ENCODE assay signal across 37 cellular contexts in the genomic region with DNA sequence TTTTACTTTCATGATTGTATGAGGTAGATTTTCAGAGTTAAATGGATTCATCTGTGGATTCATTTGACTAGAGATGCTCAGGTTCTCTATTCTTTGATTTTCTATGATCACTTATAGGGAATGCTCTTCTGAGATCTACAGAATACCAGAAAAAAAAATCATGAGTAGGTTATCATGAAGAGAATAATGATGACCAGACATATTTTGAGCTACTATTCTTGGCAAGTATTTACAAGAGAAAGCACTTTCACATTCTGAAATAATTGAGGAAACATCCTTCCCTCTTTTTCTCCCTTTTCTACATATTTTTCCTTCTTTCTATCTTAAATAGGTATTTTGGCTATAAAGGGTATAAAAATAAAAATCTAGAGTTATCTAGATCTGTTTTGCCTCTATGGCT.
"Had no signal": no experiment of that assay in that cellular context is flagged by ENCODE, and none has a peak within 500 bp of the region (broad histone marks: within the 10 kb centered on the region; RNA-seq: fewer than 3 reads in every experiment).

No MANE protein-coding gene starts in this region.

- H3K4me1 ChIP-seq: adrenal gland, body of pancreas, breast epithelium had no signal

- H3K36me3 ChIP-seq: adrenal gland, brain microvascular endothelial cell, breast epithelium had no signal

- ATAC-seq: activated CD8-positive, alpha-beta T cell treated with anti-CD3 and anti-CD28 coated beads for 36 hours; activated naive CD4-positive, alpha-beta T cell treated with anti-CD3 and anti-CD28 coated beads, Interleukin-2, amount 50 U/mL, for 72 hours; activated T-cell treated with anti-CD3 and anti-CD28 coated beads, Interleukin-2, amount 50 U/mL, for 4 hours; activated T-cell treated with anti-CD3 and anti-CD28 coated beads, Interleukin-2, amount 50 U/mL, for 72 hours; activated T-helper 17 cell treated with anti-CD3 and anti-CD28 coated beads, Interleukin-2, amount 50 U/mL, for 72 hours; body of pancreas had no signal

- H3K4me3 ChIP-seq: adrenal gland, body of pancreas, breast epithelium had no signal

- H3K27ac Mint-ChIP-seq: activated B cell treated with CpG ODN at 0.5 μM for 24 hours; activated CD4-positive, alpha-beta memory T cell treated with anti-CD3 and anti-CD28 coated beads for 36 hours; activated CD4-positive, alpha-beta T cell treated with anti-CD3 and anti-CD28 coated beads, Interleukin-2, amount 10 ng/mL, durations not matched to agents 24 days and 14 days; activated CD8-positive, alpha-beta T cell treated with anti-CD3 and anti-CD28 coated beads for 36 hours; activated naive CD4-positive, alpha-beta T cell treated with anti-CD3 and anti-CD28 coated beads for 36 hours; activated naive CD4-positive, alpha-beta T cell treated with anti-CD3 and anti-CD28 coated beads, Interleukin-2, amount 50 U/mL, for 72 hours; activated naive CD8-positive, alpha-beta T cell treated with anti-CD3 and anti-CD28 coated beads for 36 hours; activated T-cell treated with anti-CD3 and anti-CD28 coated beads, Interleukin-2, amount 50 U/mL, for 72 hours; activated T-helper 1 cell treated with anti-CD3 and anti-CD28 coated beads, Interleukin-12 subunit alpha, Interleukin-12 subunit beta, Interleukin-2, Interleukin-4 antibody, amounts not matched to agents 30 ng/mL and 10 ng/mL and 1 ng/mL, durations not matched to agents 14 hours and 24 hours and 36 hours; activated T-helper 17 cell treated with anti-CD3 and anti-CD28 coated beads, Interleukin-2, amount 50 U/mL, for 72 hours; T-helper 1 cell treated with Interleukin-12 subunit alpha and Interleukin-12 subunit beta and Interleukin-4 antibody, amounts not matched to agents 30 μg/mL and 1 μg/mL, for 36 hours; T-helper 2 cell treated with Interferon-gamma antibody and Interleukin-4, amounts not matched to agents 5 μg/mL and 100 μg/mL, for 36 hours had no signal

- H3K4me3 Mint-ChIP-seq: activated B cell treated with CpG ODN at 0.5 μM for 24 hours; activated CD4-positive, alpha-beta memory T cell treated with anti-CD3 and anti-CD28 coated beads for 36 hours; activated CD4-positive, alpha-beta T cell treated with anti-CD3 and anti-CD28 coated beads, Interleukin-2, amount 10 ng/mL, durations not matched to agents 24 days and 14 days; activated CD8-positive, alpha-beta T cell treated with anti-CD3 and anti-CD28 coated beads for 36 hours; activated naive CD4-positive, alpha-beta T cell treated with anti-CD3 and anti-CD28 coated beads for 36 hours; activated naive CD8-positive, alpha-beta T cell treated with anti-CD3 and anti-CD28 coated beads for 36 hours; activated T-cell treated with anti-CD3 and anti-CD28 coated beads, Interleukin-2, amount 50 U/mL, for 4 hours; activated T-cell treated with anti-CD3 and anti-CD28 coated beads, Interleukin-2, amount 50 U/mL, for 72 hours; activated T-helper 1 cell treated with anti-CD3 and anti-CD28 coated beads, Interleukin-12 subunit alpha, Interleukin-12 subunit beta, Interleukin-2, Interleukin-4 antibody, amounts not matched to agents 30 ng/mL and 10 ng/mL and 1 ng/mL, durations not matched to agents 14 hours and 24 hours and 36 hours; activated T-helper 17 cell treated with anti-CD3 and anti-CD28 coated beads, Interleukin-2, amount 50 U/mL, for 72 hours; T-helper 1 cell treated with Interleukin-12 subunit alpha and Interleukin-12 subunit beta and Interleukin-4 antibody, amounts not matched to agents 30 μg/mL and 1 μg/mL, for 36 hours; T-helper 2 cell treated with Interferon-gamma antibody and Interleukin-4, amounts not matched to agents 5 μg/mL and 100 μg/mL, for 36 hours had no signal

- H3K27ac ChIP-seq: adrenal gland, body of pancreas, brain microvascular endothelial cell, breast epithelium, VCaP had no signal

- H3K36me3 Mint-ChIP-seq: activated CD4-positive, alpha-beta memory T cell treated with anti-CD3 and anti-CD28 coated beads for 36 hours; activated naive CD8-positive, alpha-beta T cell treated with anti-CD3 and anti-CD28 coated beads for 36 hours had no signal

- FAIRE-seq: astrocyte, TTC549 had no signal

- H3K27me3 Mint-ChIP-seq: activated B cell treated with CpG ODN at 0.5 μM for 24 hours; activated CD4-positive, alpha-beta memory T cell treated with anti-CD3 and anti-CD28 coated beads for 36 hours; activated CD4-positive, alpha-beta T cell treated with anti-CD3 and anti-CD28 coated beads, Interleukin-2, amount 10 ng/mL, durations not matched to agents 24 days and 14 days; activated CD8-positive, alpha-beta T cell treated with anti-CD3 and anti-CD28 coated beads for 36 hours; activated naive CD8-positive, alpha-beta T cell treated with anti-CD3 and anti-CD28 coated beads for 36 hours; activated T-helper 17 cell treated with anti-CD3 and anti-CD28 coated beads, Interleukin-2, amount 50 U/mL, for 72 hours had no signal

- DNase-seq: activated B cell treated with CpG ODN at 0.5 μM for 24 hours; activated CD4-positive, alpha-beta memory T cell treated with anti-CD3 and anti-CD28 coated beads for 36 hours; activated CD4-positive, alpha-beta T cell treated with anti-CD3 and anti-CD28 coated beads for 4 hours; activated CD4-positive, alpha-beta T cell treated with anti-CD3 and anti-CD28 coated beads, Interleukin-2, amount 10 ng/mL, durations not matched to agents 24 days and 14 days; activated CD4-positive, alpha-beta T cell treated with anti-CD3 and anti-CD28 coated beads, Interleukin-2, amount 50 U/mL, for 1 hour; activated CD4-positive, alpha-beta T cell treated with anti-CD3 and anti-CD28 coated beads, Interleukin-2, amount 50 U/mL, for 4 hours; activated CD4-positive, CD25-positive, alpha-beta regulatory T cell treated with anti-CD3 and anti-CD28 coated beads, Interleukin-2, amount 50 U/mL, for 72 hours; activated CD8-positive, alpha-beta memory T cell treated with anti-CD3 and anti-CD28 coated beads, Interleukin-2, amount 50 U/mL, for 4 hours; activated CD8-positive, alpha-beta T cell treated with anti-CD3 and anti-CD28 coated beads for 36 hours; activated effector memory CD4-positive, alpha-beta T cell treated with anti-CD3 and anti-CD28 coated beads, Interleukin-2, amount 50 U/mL, for 16 hours; activated gamma-delta T cell treated with Interleukin-2 at 50 U/mL for 16 hours; activated naive CD4-positive, alpha-beta T cell; activated naive CD4-positive, alpha-beta T cell treated with anti-CD3 and anti-CD28 coated beads for 36 hours; activated naive CD4-positive, alpha-beta T cell treated with anti-CD3 and anti-CD28 coated beads, Interleukin-2, amount 50 U/mL, for 16 hours; activated naive CD8-positive, alpha-beta T cell treated with anti-CD3 and anti-CD28 coated beads for 36 hours; activated T-cell treated with anti-CD3 and anti-CD28 coated beads for 4 hours; activated T-cell treated with anti-CD3 and anti-CD28 coated beads, Interleukin-2, amount 50 U/mL, for 1 hour; activated T-cell treated with anti-CD3 and anti-CD28 coated beads, Interleukin-2, amount 50 U/mL, for 4 hours; activated T-cell treated with anti-CD3 and anti-CD28 coated beads, Interleukin-2, amount 50 U/mL, for 72 hours; adrenal gland; amniotic stem cell; aorta; body of pancreas; brain microvascular endothelial cell; central memory CD4-positive, alpha-beta T cell; T-helper 1 cell; T-helper 2 cell; T-helper 9 cell had no signal

- H3K4me1 Mint-ChIP-seq: activated B cell treated with CpG ODN at 0.5 μM for 24 hours; activated CD4-positive, alpha-beta T cell treated with anti-CD3 and anti-CD28 coated beads, Interleukin-2, amount 10 ng/mL, durations not matched to agents 24 days and 14 days; activated naive CD8-positive, alpha-beta T cell treated with anti-CD3 and anti-CD28 coated beads for 36 hours; activated T-helper 17 cell treated with anti-CD3 and anti-CD28 coated beads, Interleukin-2, amount 50 U/mL, for 72 hours had no signal

- H3K9me3 ChIP-seq: adrenal gland, body of pancreas, breast epithelium had no signal

- H3K27me3 ChIP-seq: adrenal gland, body of pancreas, brain microvascular endothelial cell, breast epithelium had no signal
